1 cellular context compared by ENCODE assay signal in genomic region chr19:58579473-58580142, GRCh38.
TF ChIP-seq lines count a peak whose summit lies in the region.

No MANE protein-coding gene starts in this region.

TF ChIP-seq in GM23338, 12 proteins besides CTCF, POLR2A, EP300 and RAD21 (continued from another document):
- no peak for TF ChIP-seq REST (IDR thresholded peaks at IDR 0.05; ENCODE audit: unreplicated experiment)
- no peak for TF ChIP-seq ZNF462 (CRISPR knock-in tag; IDR thresholded peaks at IDR 0.05)
- TF ChIP-seq ZNF114 (CRISPR knock-in tag; IDR thresholded peaks at IDR 0.05) = no peak
- no peak for TF ChIP-seq CREB1 (CRISPR knock-in tag; IDR thresholded peaks at IDR 0.05; ENCODE audit: low read depth)
